Comparison of ENCODE assay signal across 2 cellular contexts in the genomic region with DNA sequence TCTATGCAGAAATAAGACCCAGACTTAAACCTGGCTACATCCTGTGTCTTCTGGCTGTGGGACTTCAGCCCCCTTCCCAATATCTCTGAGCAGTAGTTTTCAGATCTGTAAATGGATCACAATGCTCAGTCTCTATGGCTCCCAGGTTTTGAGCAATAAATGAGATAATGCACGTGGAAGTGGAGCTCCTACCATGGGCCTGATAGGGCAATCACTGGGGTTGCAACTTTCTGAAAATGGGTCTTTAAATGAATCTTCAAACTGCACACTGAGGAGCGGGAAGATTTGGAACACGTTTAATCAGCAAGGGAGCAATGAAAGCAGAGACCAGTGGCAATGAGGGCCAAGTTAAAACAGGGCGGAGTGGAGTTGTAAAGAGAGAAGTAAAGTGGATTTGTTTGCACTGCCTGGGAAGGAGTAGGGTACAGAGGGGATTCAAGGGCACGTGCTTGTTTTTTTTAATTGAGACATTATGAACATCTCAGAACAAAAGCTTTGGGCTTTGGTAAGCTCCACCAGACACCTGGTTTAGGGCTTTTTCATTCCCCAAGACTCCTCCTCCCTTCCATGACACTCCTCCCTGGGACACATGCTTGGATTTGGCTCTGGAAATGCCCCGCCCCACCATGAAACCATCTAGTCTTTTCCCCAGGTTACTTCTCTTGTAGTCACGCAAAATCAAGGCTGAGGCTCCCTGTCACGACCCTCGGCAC.
TF ChIP-seq lines count a peak whose summit lies in the region.

No MANE protein-coding gene starts in this region.

TF ChIP-seq in HEK293, 187 proteins besides CTCF, POLR2A, EP300 and RAD21 (continued from another document):
- 0 out of 2 replicates have a peak, but pooled peaks have one; percentile 12 for TF ChIP-seq PRDM10 (tag by site-specific recombination; IDR thresholded peaks at IDR 0.05)
- TF ChIP-seq ZNF133 (tag by site-specific recombination; IDR thresholded peaks at IDR 0.05), result peak; percentile 72; the same call in 1 of the 2 replicates
- peak; percentile 39; the same call in 1 of the 2 replicates for TF ChIP-seq OSR2 (tag by site-specific recombination; IDR thresholded peaks at IDR 0.05)

TF ChIP-seq in WTC11, 78 proteins besides CTCF, POLR2A, EP300 and RAD21 (continued from another document):
- TF ChIP-seq, protein P1, sequence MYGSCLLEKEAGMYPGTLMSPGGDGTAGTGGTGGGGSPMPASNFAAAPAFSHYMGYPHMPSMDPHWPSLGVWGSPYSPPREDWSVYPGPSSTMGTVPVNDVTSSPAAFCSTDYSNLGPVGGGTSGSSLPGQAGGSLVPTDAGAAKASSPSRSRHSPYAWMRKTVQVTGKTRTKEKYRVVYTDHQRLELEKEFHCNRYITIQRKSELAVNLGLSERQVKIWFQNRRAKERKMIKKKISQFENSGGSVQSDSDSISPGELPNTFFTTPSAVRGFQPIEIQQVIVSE (CRISPR knock-in tag; IDR thresholded peaks at IDR 0.05; ENCODE audit: borderline replicate concordance), result no peak
- no peak for TF ChIP-seq FOXP1 (CRISPR knock-in tag; IDR thresholded peaks at IDR 0.05; ENCODE audit: borderline replicate concordance)
